In genomic region chr17:21275579-21276339, GRCh38 we compare ENCODE assay signal across 8 cellular contexts. TPM values are rescaled to one million over a fixed set of nuclear protein-coding genes. Genes with fewer than 3 reads are reported as not detected.
A peak's percentile ranks its signal among the peaks of the same experiment; 100 is the strongest.
DNase-seq lines count a peak whose midpoint lies in the region; ATAC-seq and TF ChIP-seq lines count a peak whose summit lies in the region.

No MANE protein-coding gene starts in this region.

- DNase-seq in AG04450 (ENCODE audit: low read depth, low spot score): no peak
- peak; percentile 79 for DNase-seq in NCI-H226
- DNase-seq in activated CD4-positive, alpha-beta T cell treated with anti-CD3 and anti-CD28 coated beads for 1 hour: peak; percentile 89
- peak; percentile 97 for DNase-seq in cerebellum (ENCODE audit: low spot score)
- DNase-seq in left kidney (ENCODE audit: low read depth, low spot score): peak; percentile 95
- peak; percentile 98 to 99 for DNase-seq in stimulated activated CD4-positive, alpha-beta T cell treated with anti-CD3 and anti-CD28 coated beads, Interleukin-2, amount 100 ng/mL, for 24 hours

- H3K9me3 ChIP-seq in AG04450 (ENCODE audit: control insufficient read depth, insufficient read depth, low read length): no peaks in the 10 kb centered on the region; the same call in 1 of the 2 replicates

- ATAC-seq in GM18867 (IDR thresholded peaks at IDR 0.05; ENCODE audit: unreplicated experiment) (peak; percentile 95), HG03066 (IDR thresholded peaks at IDR 0.05; ENCODE audit: low read depth, unreplicated experiment) (peak; percentile 91)

- CTCF ChIA-PET in AG04450 (lab: Charles Lee): interaction anchor here (0.6 to 2.2 kb wide), 5 partner anchors 11 to 236 kb away, joined by 3 to 14 read pairs (median 7); no protein-coding TSS in a partner anchor

- H3K4me3 ChIP-seq in AG04450 (ENCODE audit: low read depth, low read length): peak overlapping the region; percentile 69

- H3K27me3 ChIP-seq in AG04450 (ENCODE audit: control insufficient read depth, insufficient read depth, low read length): peaks cover 4% of the 10 kb centered on the region

- no peak for TF ChIP-seq CTCF in AG04450 (IDR thresholded peaks at IDR 0.05; ENCODE audit: low read depth, low read length)

- no peak overlapping the region for H3K27ac ChIP-seq in AG04450 (ENCODE audit: low read depth, low read length)

- POLR2A ChIA-PET in AG04450 (lab: Yijun Ruan, JAX): interaction anchor here (0.6 to 2.6 kb wide), 5 partner anchors 10 to 232 kb away, joined by 3 to 14 read pairs (median 4); partner anchors contain the start of genes TMEM11 and USP22

RNA-seq across cellular contexts. Expression of gene MAP2K3, which starts 8.8 kb away (rescaled TPM):
- polyA plus RNA-seq in AG04450 (2011; rRNA removed): 13.7 and 24.0 TPM in 2 replicates
- 19.0 and 26.1 TPM in 2 replicates for polyA minus RNA-seq in AG04450 (2011; rRNA and poly(A)+ RNA removed)
- 4.8 TPM for total RNA-seq in cerebellum

RNA-seq across cellular contexts. Expression of gene NATD1, which starts 22.5 kb away (rescaled TPM):
- 4.0 and 5.2 TPM in 2 replicates for polyA plus RNA-seq in AG04450 (2011; rRNA removed)
- 5.0 and 6.2 TPM in 2 replicates for polyA minus RNA-seq in AG04450 (2011; rRNA and poly(A)+ RNA removed)
- 2.4 TPM for total RNA-seq in cerebellum
